1 cellular context compared by ENCODE assay signal in the genomic region with DNA sequence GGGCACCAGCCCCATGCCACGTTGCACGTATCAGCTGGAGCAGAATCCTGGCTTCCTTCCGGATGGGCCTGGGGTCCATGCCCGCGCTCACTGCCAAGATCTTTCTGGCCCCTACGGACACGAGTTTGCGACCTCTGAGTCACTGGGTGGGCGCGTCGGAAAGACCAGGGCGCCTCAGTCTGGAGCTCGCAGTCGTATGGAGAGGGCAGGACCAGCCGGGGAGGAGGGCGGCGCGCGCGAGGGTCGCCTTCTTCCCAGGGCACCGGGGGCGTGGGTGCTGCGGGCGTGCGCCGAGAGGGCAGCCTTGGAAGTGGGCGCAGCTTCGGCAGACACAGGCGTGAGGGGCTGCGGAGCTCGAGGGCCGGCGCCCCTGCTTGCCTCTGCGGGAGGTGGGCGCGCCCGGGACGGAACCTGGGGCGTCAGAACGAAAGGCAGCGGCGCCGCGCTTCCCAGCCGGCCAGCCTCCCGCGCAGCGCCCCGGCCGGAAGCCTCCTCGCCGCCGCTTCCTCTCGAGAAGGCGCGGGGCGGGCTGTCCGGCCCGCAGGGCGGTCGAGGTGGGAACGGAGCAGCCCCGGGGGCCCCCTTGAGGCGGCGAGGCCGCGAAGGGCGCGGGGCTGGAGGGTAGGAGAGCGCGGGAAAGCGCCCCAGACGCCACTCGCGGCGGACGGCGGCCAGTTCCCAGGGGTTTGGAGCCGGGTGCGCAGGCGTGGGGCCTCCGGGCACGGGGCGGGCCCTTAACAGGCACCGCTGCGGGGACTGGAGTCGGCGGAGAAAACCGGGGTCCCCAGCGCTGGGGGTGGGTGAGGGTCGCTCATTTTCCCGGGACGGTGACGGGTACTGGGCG.
TF ChIP-seq lines count a peak whose summit lies in the region.

A gene (plus strand): TSS at position 490 of the 844 bp plus-strand sequence. CDS start 459 bp downstream, outside the sequence.

TF ChIP-seq in HepG2, 621 proteins besides CTCF, POLR2A, EP300 and RAD21 (continued from another document and continues in another):
- TF ChIP-seq ZNF75D (CRISPR knock-in tag; IDR thresholded peaks at IDR 0.05; ENCODE audit: borderline replicate concordance): no peak
- TF ChIP-seq, protein P1, sequence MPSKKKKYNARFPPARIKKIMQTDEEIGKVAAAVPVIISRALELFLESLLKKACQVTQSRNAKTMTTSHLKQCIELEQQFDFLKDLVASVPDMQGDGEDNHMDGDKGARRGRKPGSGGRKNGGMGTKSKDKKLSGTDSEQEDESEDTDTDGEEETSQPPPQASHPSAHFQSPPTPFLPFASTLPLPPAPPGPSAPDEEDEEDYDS (CRISPR knock-in tag; IDR thresholded peaks at IDR 0.05): peak; percentile 8; the same call in 1 of the 2 replicates
- peak; percentile 81; the same call in 1 of the 2 replicates for TF ChIP-seq TARDBP (CRISPR knock-in tag; IDR thresholded peaks at IDR 0.05)
- TF ChIP-seq, protein P2, sequence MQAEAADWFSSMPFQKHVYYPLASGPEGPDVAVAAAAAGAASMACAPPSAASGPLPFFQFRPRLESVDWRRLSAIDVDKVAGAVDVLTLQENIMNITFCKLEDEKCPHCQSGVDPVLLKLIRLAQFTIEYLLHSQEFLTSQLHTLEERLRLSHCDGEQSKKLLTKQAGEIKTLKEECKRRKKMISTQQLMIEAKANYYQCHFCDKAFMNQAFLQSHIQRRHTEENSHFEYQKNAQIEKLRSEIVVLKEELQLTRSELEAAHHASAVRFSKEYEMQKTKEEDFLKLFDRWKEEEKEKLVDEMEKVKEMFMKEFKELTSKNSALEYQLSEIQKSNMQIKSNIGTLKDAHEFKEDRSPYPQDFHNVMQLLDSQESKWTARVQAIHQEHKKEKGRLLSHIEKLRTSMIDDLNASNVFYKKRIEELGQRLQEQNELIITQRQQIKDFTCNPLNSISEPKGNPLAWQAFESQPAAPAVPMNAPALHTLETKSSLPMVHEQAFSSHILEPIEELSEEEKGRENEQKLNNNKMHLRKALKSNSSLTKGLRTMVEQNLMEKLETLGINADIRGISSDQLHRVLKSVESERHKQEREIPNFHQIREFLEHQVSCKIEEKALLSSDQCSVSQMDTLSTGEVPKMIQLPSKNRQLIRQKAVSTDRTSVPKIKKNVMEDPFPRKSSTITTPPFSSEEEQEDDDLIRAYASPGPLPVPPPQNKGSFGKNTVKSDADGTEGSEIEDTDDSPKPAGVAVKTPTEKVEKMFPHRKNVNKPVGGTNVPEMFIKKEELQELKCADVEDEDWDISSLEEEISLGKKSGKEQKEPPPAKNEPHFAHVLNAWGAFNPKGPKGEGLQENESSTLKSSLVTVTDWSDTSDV (CRISPR knock-in tag; IDR thresholded peaks at IDR 0.05): no peak
- TF ChIP-seq ZNF3 (CRISPR knock-in tag; IDR thresholded peaks at IDR 0.05): no peak
- TF ChIP-seq NCOR1 (IDR thresholded peaks at IDR 0.05; ENCODE audit: borderline replicate concordance, low read length): no peak
- no peak for TF ChIP-seq ZNF33A (CRISPR knock-in tag; IDR thresholded peaks at IDR 0.05; ENCODE audit: borderline replicate concordance)
- no peak for TF ChIP-seq HNF4A (CRISPR knock-in tag; IDR thresholded peaks at IDR 0.05)
- peak; percentile 98 for TF ChIP-seq ZNF235 (CRISPR knock-in tag; IDR thresholded peaks at IDR 0.05; ENCODE audit: borderline replicate concordance)
- TF ChIP-seq CHD2 (IDR thresholded peaks at IDR 0.05; ENCODE audit: low read depth, low read length): no peak
- peak; percentile 85 for TF ChIP-seq ARNT2 (CRISPR knock-in tag; IDR thresholded peaks at IDR 0.05; ENCODE audit: low read depth)
- no peak; the same call in 1 of the 2 replicates for TF ChIP-seq KMT2B (CRISPR knock-in tag; IDR thresholded peaks at IDR 0.05)
- TF ChIP-seq KDM3A (CRISPR knock-in tag; IDR thresholded peaks at IDR 0.05; ENCODE audit: low read depth): no peak
- TF ChIP-seq, protein P3, sequence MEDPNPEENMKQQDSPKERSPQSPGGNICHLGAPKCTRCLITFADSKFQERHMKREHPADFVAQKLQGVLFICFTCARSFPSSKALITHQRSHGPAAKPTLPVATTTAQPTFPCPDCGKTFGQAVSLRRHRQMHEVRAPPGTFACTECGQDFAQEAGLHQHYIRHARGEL (CRISPR knock-in tag; IDR thresholded peaks at IDR 0.05): no peak
- no peak for TF ChIP-seq TBL1XR1 (IDR thresholded peaks at IDR 0.05; ENCODE audit: borderline replicate concordance, low read length, partially characterized antibody)
- TF ChIP-seq CBX2 (IDR thresholded peaks at IDR 0.05; ENCODE audit: low read depth, low read length): no peak
- no peak for TF ChIP-seq CBX2 (CRISPR knock-in tag; IDR thresholded peaks at IDR 0.05; ENCODE audit: low read depth)
- TF ChIP-seq, protein P4, sequence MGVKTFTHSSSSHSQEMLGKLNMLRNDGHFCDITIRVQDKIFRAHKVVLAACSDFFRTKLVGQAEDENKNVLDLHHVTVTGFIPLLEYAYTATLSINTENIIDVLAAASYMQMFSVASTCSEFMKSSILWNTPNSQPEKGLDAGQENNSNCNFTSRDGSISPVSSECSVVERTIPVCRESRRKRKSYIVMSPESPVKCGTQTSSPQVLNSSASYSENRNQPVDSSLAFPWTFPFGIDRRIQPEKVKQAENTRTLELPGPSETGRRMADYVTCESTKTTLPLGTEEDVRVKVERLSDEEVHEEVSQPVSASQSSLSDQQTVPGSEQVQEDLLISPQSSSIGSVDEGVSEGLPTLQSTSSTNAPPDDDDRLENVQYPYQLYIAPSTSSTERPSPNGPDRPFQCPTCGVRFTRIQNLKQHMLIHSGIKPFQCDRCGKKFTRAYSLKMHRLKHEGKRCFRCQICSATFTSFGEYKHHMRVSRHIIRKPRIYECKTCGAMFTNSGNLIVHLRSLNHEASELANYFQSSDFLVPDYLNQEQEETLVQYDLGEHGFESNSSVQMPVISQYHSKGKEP (CRISPR knock-in tag; IDR thresholded peaks at IDR 0.05): no peak
- peak; percentile 28; the same call in 1 of the 2 replicates for TF ChIP-seq YEATS2 (CRISPR knock-in tag; IDR thresholded peaks at IDR 0.05; ENCODE audit: borderline replicate concordance)
- TF ChIP-seq, protein P5, sequence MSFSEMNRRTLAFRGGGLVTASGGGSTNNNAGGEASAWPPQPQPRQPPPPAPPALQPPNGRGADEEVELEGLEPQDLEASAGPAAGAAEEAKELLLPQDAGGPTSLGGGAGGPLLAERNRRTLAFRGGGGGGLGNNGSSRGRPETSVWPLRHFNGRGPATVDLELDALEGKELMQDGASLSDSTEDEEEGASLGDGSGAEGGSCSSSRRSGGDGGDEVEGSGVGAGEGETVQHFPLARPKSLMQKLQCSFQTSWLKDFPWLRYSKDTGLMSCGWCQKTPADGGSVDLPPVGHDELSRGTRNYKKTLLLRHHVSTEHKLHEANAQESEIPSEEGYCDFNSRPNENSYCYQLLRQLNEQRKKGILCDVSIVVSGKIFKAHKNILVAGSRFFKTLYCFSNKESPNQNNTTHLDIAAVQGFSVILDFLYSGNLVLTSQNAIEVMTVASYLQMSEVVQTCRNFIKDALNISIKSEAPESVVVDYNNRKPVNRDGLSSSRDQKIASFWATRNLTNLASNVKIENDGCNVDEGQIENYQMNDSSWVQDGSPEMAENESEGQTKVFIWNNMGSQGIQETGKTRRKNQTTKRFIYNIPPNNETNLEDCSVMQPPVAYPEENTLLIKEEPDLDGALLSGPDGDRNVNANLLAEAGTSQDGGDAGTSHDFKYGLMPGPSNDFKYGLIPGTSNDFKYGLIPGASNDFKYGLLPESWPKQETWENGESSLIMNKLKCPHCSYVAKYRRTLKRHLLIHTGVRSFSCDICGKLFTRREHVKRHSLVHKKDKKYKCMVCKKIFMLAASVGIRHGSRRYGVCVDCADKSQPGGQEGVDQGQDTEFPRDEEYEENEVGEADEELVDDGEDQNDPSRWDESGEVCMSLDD (CRISPR knock-in tag; IDR thresholded peaks at IDR 0.05; ENCODE audit: borderline replicate concordance): peak; percentile 71; the same call in 1 of the 2 replicates
- TF ChIP-seq, protein P6, sequence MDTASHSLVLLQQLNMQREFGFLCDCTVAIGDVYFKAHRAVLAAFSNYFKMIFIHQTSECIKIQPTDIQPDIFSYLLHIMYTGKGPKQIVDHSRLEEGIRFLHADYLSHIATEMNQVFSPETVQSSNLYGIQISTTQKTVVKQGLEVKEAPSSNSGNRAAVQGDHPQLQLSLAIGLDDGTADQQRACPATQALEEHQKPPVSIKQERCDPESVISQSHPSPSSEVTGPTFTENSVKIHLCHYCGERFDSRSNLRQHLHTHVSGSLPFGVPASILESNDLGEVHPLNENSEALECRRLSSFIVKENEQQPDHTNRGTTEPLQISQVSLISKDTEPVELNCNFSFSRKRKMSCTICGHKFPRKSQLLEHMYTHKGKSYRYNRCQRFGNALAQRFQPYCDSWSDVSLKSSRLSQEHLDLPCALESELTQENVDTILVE (CRISPR knock-in tag; IDR thresholded peaks at IDR 0.05): peak; percentile 27; the same call in 1 of the 2 replicates
- no peak for TF ChIP-seq MAFF (IDR thresholded peaks at IDR 0.05; ENCODE audit: low read depth, low read length)
- TF ChIP-seq, protein P7, sequence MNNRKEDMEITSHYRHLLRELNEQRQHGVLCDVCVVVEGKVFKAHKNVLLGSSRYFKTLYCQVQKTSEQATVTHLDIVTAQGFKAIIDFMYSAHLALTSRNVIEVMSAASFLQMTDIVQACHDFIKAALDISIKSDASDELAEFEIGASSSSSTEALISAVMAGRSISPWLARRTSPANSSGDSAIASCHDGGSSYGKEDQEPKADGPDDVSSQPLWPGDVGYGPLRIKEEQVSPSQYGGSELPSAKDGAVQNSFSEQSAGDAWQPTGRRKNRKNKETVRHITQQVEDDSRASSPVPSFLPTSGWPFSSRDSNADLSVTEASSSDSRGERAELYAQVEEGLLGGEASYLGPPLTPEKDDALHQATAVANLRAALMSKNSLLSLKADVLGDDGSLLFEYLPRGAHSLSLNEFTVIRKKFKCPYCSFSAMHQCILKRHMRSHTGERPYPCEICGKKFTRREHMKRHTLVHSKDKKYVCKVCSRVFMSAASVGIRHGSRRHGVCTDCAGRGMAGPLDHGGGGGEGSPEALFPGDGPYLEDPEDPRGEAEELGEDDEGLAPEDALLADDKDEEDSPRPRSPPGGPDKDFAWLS (CRISPR knock-in tag; IDR thresholded peaks at IDR 0.05; ENCODE audit: borderline replicate concordance): no peak
- peak; percentile 76 for TF ChIP-seq ZNF883 (CRISPR knock-in tag; IDR thresholded peaks at IDR 0.05; ENCODE audit: not compliant biosample characterization)
- TF ChIP-seq, protein P8, sequence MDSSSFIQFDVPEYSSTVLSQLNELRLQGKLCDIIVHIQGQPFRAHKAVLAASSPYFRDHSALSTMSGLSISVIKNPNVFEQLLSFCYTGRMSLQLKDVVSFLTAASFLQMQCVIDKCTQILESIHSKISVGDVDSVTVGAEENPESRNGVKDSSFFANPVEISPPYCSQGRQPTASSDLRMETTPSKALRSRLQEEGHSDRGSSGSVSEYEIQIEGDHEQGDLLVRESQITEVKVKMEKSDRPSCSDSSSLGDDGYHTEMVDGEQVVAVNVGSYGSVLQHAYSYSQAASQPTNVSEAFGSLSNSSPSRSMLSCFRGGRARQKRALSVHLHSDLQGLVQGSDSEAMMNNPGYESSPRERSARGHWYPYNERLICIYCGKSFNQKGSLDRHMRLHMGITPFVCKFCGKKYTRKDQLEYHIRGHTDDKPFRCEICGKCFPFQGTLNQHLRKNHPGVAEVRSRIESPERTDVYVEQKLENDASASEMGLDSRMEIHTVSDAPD (CRISPR knock-in tag; IDR thresholded peaks at IDR 0.05): 0 out of 2 replicates have a peak, but pooled peaks have one; percentile 62
- no peak for TF ChIP-seq SRF (IDR thresholded peaks at IDR 0.05; ENCODE audit: low read depth, low read length)
- TF ChIP-seq ZNF776 (CRISPR knock-in tag; IDR thresholded peaks at IDR 0.05): peak; percentile 88
- peak; percentile 48; the same call in 1 of the 2 replicates for TF ChIP-seq POLR2AphosphoS5 (IDR thresholded peaks at IDR 0.05; ENCODE audit: low read depth, low read length)
- TF ChIP-seq SALL1 (CRISPR knock-in tag; IDR thresholded peaks at IDR 0.05): peak; percentile 70
- TF ChIP-seq, protein P9, sequence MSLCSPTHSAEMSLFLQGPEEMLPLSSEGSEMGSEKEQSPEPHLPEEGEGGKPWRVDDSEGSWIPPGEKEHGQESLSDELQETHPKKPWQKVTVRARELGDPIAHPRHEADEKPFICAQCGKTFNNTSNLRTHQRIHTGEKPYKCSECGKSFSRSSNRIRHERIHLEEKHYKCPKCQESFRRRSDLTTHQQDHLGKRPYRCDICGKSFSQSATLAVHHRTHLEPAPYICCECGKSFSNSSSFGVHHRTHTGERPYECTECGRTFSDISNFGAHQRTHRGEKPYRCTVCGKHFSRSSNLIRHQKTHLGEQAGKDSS (CRISPR knock-in tag; IDR thresholded peaks at IDR 0.05; ENCODE audit: borderline replicate concordance, low read depth): peak; percentile 48; the same call in 1 of the 2 replicates
- peak; percentile 19 for TF ChIP-seq PHF5A (CRISPR knock-in tag; IDR thresholded peaks at IDR 0.05; ENCODE audit: low read depth, unreplicated experiment)
- no peak for TF ChIP-seq ZBTB20 (CRISPR knock-in tag; IDR thresholded peaks at IDR 0.05; ENCODE audit: borderline replicate concordance, low read depth)
- TF ChIP-seq, protein P10, sequence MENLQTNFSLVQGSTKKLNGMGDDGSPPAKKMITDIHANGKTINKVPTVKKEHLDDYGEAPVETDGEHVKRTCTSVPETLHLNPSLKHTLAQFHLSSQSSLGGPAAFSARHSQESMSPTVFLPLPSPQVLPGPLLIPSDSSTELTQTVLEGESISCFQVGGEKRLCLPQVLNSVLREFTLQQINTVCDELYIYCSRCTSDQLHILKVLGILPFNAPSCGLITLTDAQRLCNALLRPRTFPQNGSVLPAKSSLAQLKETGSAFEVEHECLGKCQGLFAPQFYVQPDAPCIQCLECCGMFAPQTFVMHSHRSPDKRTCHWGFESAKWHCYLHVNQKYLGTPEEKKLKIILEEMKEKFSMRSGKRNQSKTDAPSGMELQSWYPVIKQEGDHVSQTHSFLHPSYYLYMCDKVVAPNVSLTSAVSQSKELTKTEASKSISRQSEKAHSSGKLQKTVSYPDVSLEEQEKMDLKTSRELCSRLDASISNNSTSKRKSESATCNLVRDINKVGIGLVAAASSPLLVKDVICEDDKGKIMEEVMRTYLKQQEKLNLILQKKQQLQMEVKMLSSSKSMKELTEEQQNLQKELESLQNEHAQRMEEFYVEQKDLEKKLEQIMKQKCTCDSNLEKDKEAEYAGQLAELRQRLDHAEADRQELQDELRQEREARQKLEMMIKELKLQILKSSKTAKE (CRISPR knock-in tag; IDR thresholded peaks at IDR 0.05; ENCODE audit: borderline replicate concordance): 0 out of 2 replicates have a peak, but pooled peaks have one; percentile 11
- TF ChIP-seq, protein P11, sequence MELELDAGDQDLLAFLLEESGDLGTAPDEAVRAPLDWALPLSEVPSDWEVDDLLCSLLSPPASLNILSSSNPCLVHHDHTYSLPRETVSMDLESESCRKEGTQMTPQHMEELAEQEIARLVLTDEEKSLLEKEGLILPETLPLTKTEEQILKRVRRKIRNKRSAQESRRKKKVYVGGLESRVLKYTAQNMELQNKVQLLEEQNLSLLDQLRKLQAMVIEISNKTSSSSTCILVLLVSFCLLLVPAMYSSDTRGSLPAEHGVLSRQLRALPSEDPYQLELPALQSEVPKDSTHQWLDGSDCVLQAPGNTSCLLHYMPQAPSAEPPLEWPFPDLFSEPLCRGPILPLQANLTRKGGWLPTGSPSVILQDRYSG (CRISPR knock-in tag; IDR thresholded peaks at IDR 0.05): no peak
- no peak for TF ChIP-seq NCOA5 (CRISPR knock-in tag; IDR thresholded peaks at IDR 0.05)
- TF ChIP-seq, protein P12, sequence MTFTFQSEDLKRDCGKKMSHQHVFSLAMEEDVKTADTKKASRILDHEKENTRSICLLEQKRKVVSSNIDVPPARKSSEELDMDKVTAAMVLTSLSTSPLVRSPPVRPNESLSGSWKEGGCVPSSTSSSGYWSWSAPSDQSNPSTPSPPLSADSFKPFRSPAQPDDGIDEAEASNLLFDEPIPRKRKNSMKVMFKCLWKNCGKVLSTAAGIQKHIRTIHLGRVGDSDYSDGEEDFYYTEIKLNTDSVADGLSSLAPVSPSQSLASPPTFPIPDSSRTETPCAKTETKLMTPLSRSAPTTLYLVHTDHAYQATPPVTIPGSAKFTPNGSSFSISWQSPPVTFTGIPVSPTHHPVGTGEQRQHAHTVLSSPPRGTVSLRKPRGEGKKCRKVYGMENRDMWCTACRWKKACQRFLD (CRISPR knock-in tag; IDR thresholded peaks at IDR 0.05; ENCODE audit: borderline replicate concordance): 0 out of 2 replicates have a peak, but pooled peaks have one; percentile 20
